9 cellular contexts compared by ENCODE assay signal in genomic region chr17:47987240-47987835, GRCh38. TPM values are rescaled to one million over a fixed set of nuclear protein-coding genes. Genes with fewer than 3 reads are reported as not detected.
DNase-seq lines count a peak whose midpoint lies in the region; ATAC-seq and TF ChIP-seq lines count a peak whose summit lies in the region.
"Had no signal": no experiment of that assay in that cellular context is flagged by ENCODE, and none has a peak within 500 bp of the region (broad histone marks: within the 10 kb centered on the region; RNA-seq: fewer than 3 reads in every experiment).

No MANE protein-coding gene starts in this region.

- in situ Hi-C loops in Panc1 (cut with HindIII; ENCODE audit: low pct_unique_long_range_greater_than_20kb, low sequenced_read_pairs), result no loop called here

- intact Hi-C loops in Panc1 (cut with micrococcal nuclease; ENCODE audit: unreplicated experiment), result no loop called here

- H3K9ac ChIP-seq in smooth muscle cell (ENCODE audit: low read depth), result no peak overlapping the region

- H4K20me1 ChIP-seq in smooth muscle cell (ENCODE audit: low read depth), result no peaks in the 10 kb centered on the region

- peaks cover 13% of the 10 kb centered on the region for H3K36me3 Mint-ChIP-seq in T-cell

- H3K27me3 ChIP-seq in Panc1 (ENCODE audit: control insufficient read depth, insufficient read depth, low read length), result no peaks in the 10 kb centered on the region
- no peaks in the 10 kb centered on the region for H3K27me3 ChIP-seq in smooth muscle cell (ENCODE audit: low read depth)

- H2AFZ ChIP-seq in smooth muscle cell (ENCODE audit: low read depth), result no peak overlapping the region

- CTCF ChIA-PET in Panc1 (lab: Charles Lee), result interaction anchor here (0.6 to 1.1 kb wide), 2 partner anchors 31 to 165 kb away, joined by 3 to 4 read pairs; no protein-coding TSS in a partner anchor
- CTCF ChIA-PET in T-cell (lab: Charles Lee), result no interaction called here

- no peaks in the 10 kb centered on the region for H3K27me3 Mint-ChIP-seq in T-cell

- H3K4me3 ChIP-seq in Panc1 (ENCODE audit: low read depth in 2 of 2, low read length in 2 of 2), result no peak overlapping the region
- peak overlapping the region; percentile 24; the same call in 1 of the 2 replicates for H3K4me3 ChIP-seq in iPS-18c (ENCODE audit: insufficient read depth, low read depth, low read length)
- no peak overlapping the region for H3K4me3 ChIP-seq in smooth muscle cell

- no peak overlapping the region for H3K27ac Mint-ChIP-seq in T-cell

- H3K4me1 Mint-ChIP-seq in T-cell, result peaks cover 0 to 6% (median 0%) of the 10 kb centered on the region in 3 donors

- no peak overlapping the region for H3K4me3 Mint-ChIP-seq in T-cell

- no peaks in the 10 kb centered on the region for H3K9me3 Mint-ChIP-seq in T-cell

- H3K36me3 ChIP-seq in Panc1 (ENCODE audit: control insufficient read depth, insufficient read depth, low read length), result no peaks in the 10 kb centered on the region; the same call in 1 of the 2 replicates
- H3K36me3 ChIP-seq in smooth muscle cell (ENCODE audit: low read depth), result no peaks in the 10 kb centered on the region

- no TSS peak for BruUV-seq in Panc1 (replicated peaks; lab: Mats Ljungman, UMichigan)

- no peaks in the 10 kb centered on the region for H3K9me3 ChIP-seq in Panc1 (ENCODE audit: control insufficient read depth, insufficient read depth, low read depth, low read length)
- no peaks in the 10 kb centered on the region for H3K9me3 ChIP-seq in iPS-18c (ENCODE audit: control insufficient read depth, insufficient read depth, low read length)
- no peaks in the 10 kb centered on the region for H3K9me3 ChIP-seq in smooth muscle cell (replicated peaks; ENCODE audit: low read depth)

- ATAC-seq in Panc1, result peak; percentile 63
- no peak for ATAC-seq in T-cell (replicated peaks in 1 of 4)
- ATAC-seq in GM19467 (IDR thresholded peaks at IDR 0.05; ENCODE audit: unreplicated experiment), result no peak

- H3F3A ChIP-seq in smooth muscle cell (ENCODE audit: low read depth), result peaks cover 6% of the 10 kb centered on the region

- POLR2A ChIA-PET in Panc1 (lab: Charles Lee) (no interaction called here), T-cell (lab: Charles Lee) (no interaction called here)

- TF ChIP-seq CTCF in Panc1 (IDR thresholded peaks at IDR 0.05), result no peak
- no peak for TF ChIP-seq CTCF in smooth muscle cell (IDR thresholded peaks at IDR 0.05; ENCODE audit: borderline replicate concordance, insufficient read depth, poor library complexity, severe bottlenecking)

- 40% methylated on average over 17 of the region's 17 CpGs for WGBS in smooth muscle cell (ENCODE audit: low lambda C conversion rate)

- peak overlapping the region; percentile 25 for H3K4me2 ChIP-seq in smooth muscle cell

- no peaks in the 10 kb centered on the region for H3K79me2 ChIP-seq in smooth muscle cell (ENCODE audit: low read depth)

- H3K4me1 ChIP-seq in Panc1 (ENCODE audit: control insufficient read depth, insufficient read depth, low read length) (peaks cover 12% of the 10 kb centered on the region), smooth muscle cell (ENCODE audit: low read depth) (peaks cover 49% of the 10 kb centered on the region)

- H3K27ac ChIP-seq in Panc1 (ENCODE audit: low read length) (peak overlapping the region; percentile 57; the same call in 1 of the 2 replicates), smooth muscle cell (ENCODE audit: low read depth) (no peak overlapping the region)

- DNase-seq in DMS153 (lab: John Stamatoyannopoulos, UW) (peak; percentile 11), DMS153 treated with DMSO at 0.1 percent for 48 hours (lab: John Stamatoyannopoulos, UW; ENCODE audit: unreplicated experiment) (no peak), Panc1 (ENCODE audit: low read depth, low spot score) (no peak), smooth muscle cell (lab: John Stamatoyannopoulos, UW; ENCODE audit: unreplicated experiment) (no peak), T-cell (no peak), GOT3 (lab: John Stamatoyannopoulos, UW) (no peak)
- DNase-seq: 8988T had no signal

RNA-seq across cellular contexts. Expression of gene CDK5RAP3, which starts 16.4 kb away (rescaled TPM):
- 193 TPM for total RNA-seq in Panc1 (2021; ENCODE audit: unreplicated experiment)
- 137 TPM for polyA plus RNA-seq in Panc1 (2012; ENCODE audit: insufficient read length)
- 79.6 and 85.6 TPM in 2 replicates for total RNA-seq in smooth muscle cell
- 119 and 121 TPM in 2 replicates for polyA plus RNA-seq in smooth muscle cell
- 100 to 1,000 TPM; 247 to 349 (median 318) TPM for total RNA-seq in T-cell

RNA-seq across cellular contexts. Expression of gene PRR15L, which starts 29.7 kb away (rescaled TPM):
- total RNA-seq in Panc1 (2021; ENCODE audit: unreplicated experiment) (0.18 TPM), smooth muscle cell (not detected in 2 replicates), T-cell (under 1 TPM in 3 of 5 donors, not detected in 2; 0.18 to 0.44 (median 0.26) TPM)
- polyA plus RNA-seq in Panc1 (2012; ENCODE audit: insufficient read length), result not detected
- polyA plus RNA-seq in smooth muscle cell, result 0.15 TPM in 1 of 2 replicates, not detected in the other

RNA-seq across cellular contexts. Expression of gene PNPO, which starts 46.0 kb away (rescaled TPM):
- total RNA-seq in Panc1 (2021; ENCODE audit: unreplicated experiment), result 20.1 TPM
- 19.3 TPM for polyA plus RNA-seq in Panc1 (2012; ENCODE audit: insufficient read length)
- total RNA-seq in smooth muscle cell, result 7.6 and 9.3 TPM in 2 replicates
- 5.2 and 8.0 TPM in 2 replicates for polyA plus RNA-seq in smooth muscle cell
- total RNA-seq in T-cell, result 10 to 100 TPM; 10.3 to 18.5 (median 15.7) TPM

RNA-seq across cellular contexts. Expression of gene COPZ2, which starts 50.3 kb away (rescaled TPM):
- total RNA-seq in Panc1 (2021; ENCODE audit: unreplicated experiment) (5.4 TPM), smooth muscle cell (70.6 and 91.8 TPM in 2 replicates), T-cell (1 to 10 TPM; 1.2 to 2.6 (median 1.9) TPM)
- polyA plus RNA-seq in Panc1 (2012; ENCODE audit: insufficient read length), result 5.3 TPM
- polyA plus RNA-seq in smooth muscle cell, result 193 and 257 TPM in 2 replicates
